1 cellular context compared by ENCODE assay signal in genomic region chr20:23048283-23049200, GRCh38.
TF ChIP-seq lines count a peak whose summit lies in the region.

No MANE protein-coding gene starts in this region.

TF ChIP-seq in HEK293, 187 proteins besides CTCF, POLR2A, EP300 and RAD21 (continued from another document):
- no peak for TF ChIP-seq ELK4 (IDR thresholded peaks at IDR 0.05; ENCODE audit: borderline replicate concordance, low read depth, low read length)
- no peak for TF ChIP-seq ZNF530 (tag by site-specific recombination; IDR thresholded peaks at IDR 0.05; ENCODE audit: low read depth)
- no peak for TF ChIP-seq SP7 (tag by site-specific recombination; IDR thresholded peaks at IDR 0.05)
- no peak for TF ChIP-seq KLF9 (tag by site-specific recombination; IDR thresholded peaks at IDR 0.05; ENCODE audit: low read depth)
- TF ChIP-seq ZNF202 (tag by site-specific recombination; IDR thresholded peaks at IDR 0.05; ENCODE audit: borderline replicate concordance) = no peak
- TF ChIP-seq HOXC10 (CRISPR knock-in tag; IDR thresholded peaks at IDR 0.05) = no peak
- TF ChIP-seq HOXA7 (CRISPR knock-in tag; IDR thresholded peaks at IDR 0.05; ENCODE audit: borderline replicate concordance) = no peak
- no peak for TF ChIP-seq MEIS1 (CRISPR knock-in tag; IDR thresholded peaks at IDR 0.05; ENCODE audit: borderline replicate concordance)
- peak; percentile 35; the same call in 1 of the 2 replicates for TF ChIP-seq ZNF76 (tag by site-specific recombination; IDR thresholded peaks at IDR 0.05; ENCODE audit: borderline replicate concordance, low read depth)
- TF ChIP-seq YY1 (tag by site-specific recombination; IDR thresholded peaks at IDR 0.05) = no peak
- no peak for TF ChIP-seq ZNF248 (tag by site-specific recombination; IDR thresholded peaks at IDR 0.05)
- TF ChIP-seq, protein P1, sequence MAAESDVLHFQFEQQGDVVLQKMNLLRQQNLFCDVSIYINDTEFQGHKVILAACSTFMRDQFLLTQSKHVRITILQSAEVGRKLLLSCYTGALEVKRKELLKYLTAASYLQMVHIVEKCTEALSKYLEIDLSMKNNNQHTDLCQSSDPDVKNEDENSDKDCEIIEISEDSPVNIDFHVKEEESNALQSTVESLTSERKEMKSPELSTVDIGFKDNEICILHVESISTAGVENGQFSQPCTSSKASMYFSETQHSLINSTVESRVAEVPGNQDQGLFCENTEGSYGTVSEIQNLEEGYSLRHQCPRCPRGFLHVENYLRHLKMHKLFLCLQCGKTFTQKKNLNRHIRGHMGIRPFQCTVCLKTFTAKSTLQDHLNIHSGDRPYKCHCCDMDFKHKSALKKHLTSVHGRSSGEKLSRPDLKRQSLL (tag by site-specific recombination; IDR thresholded peaks at IDR 0.05) = no peak
- no peak for TF ChIP-seq MYNN (tag by site-specific recombination; IDR thresholded peaks at IDR 0.05; ENCODE audit: borderline replicate concordance)
- TF ChIP-seq ZNF514 (tag by site-specific recombination; IDR thresholded peaks at IDR 0.05) = no peak
- TF ChIP-seq KLF1 (tag by site-specific recombination; IDR thresholded peaks at IDR 0.05) = no peak
- TF ChIP-seq GLI2 (tag by site-specific recombination; IDR thresholded peaks at IDR 0.05; ENCODE audit: borderline replicate concordance, low read depth) = no peak
- TF ChIP-seq ZIC2 (tag by site-specific recombination; IDR thresholded peaks at IDR 0.05) = peak; percentile 42; the same call in 1 of the 2 replicates
- TF ChIP-seq ZNF433 (tag by site-specific recombination; IDR thresholded peaks at IDR 0.05; ENCODE audit: low read depth) = no peak
- TF ChIP-seq ZNF146 (tag by site-specific recombination; IDR thresholded peaks at IDR 0.05) = no peak
- TF ChIP-seq ZNF548 (tag by site-specific recombination; IDR thresholded peaks at IDR 0.05) = no peak
- TF ChIP-seq ZNF624 (tag by site-specific recombination; IDR thresholded peaks at IDR 0.05) = no peak
- TF ChIP-seq, protein P2, sequence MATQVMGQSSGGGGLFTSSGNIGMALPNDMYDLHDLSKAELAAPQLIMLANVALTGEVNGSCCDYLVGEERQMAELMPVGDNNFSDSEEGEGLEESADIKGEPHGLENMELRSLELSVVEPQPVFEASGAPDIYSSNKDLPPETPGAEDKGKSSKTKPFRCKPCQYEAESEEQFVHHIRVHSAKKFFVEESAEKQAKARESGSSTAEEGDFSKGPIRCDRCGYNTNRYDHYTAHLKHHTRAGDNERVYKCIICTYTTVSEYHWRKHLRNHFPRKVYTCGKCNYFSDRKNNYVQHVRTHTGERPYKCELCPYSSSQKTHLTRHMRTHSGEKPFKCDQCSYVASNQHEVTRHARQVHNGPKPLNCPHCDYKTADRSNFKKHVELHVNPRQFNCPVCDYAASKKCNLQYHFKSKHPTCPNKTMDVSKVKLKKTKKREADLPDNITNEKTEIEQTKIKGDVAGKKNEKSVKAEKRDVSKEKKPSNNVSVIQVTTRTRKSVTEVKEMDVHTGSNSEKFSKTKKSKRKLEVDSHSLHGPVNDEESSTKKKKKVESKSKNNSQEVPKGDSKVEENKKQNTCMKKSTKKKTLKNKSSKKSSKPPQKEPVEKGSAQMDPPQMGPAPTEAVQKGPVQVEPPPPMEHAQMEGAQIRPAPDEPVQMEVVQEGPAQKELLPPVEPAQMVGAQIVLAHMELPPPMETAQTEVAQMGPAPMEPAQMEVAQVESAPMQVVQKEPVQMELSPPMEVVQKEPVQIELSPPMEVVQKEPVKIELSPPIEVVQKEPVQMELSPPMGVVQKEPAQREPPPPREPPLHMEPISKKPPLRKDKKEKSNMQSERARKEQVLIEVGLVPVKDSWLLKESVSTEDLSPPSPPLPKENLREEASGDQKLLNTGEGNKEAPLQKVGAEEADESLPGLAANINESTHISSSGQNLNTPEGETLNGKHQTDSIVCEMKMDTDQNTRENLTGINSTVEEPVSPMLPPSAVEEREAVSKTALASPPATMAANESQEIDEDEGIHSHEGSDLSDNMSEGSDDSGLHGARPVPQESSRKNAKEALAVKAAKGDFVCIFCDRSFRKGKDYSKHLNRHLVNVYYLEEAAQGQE (tag by site-specific recombination; IDR thresholded peaks at IDR 0.05) = no peak
- no peak for TF ChIP-seq ZNF645 (tag by site-specific recombination; IDR thresholded peaks at IDR 0.05)
- TF ChIP-seq, protein P3, sequence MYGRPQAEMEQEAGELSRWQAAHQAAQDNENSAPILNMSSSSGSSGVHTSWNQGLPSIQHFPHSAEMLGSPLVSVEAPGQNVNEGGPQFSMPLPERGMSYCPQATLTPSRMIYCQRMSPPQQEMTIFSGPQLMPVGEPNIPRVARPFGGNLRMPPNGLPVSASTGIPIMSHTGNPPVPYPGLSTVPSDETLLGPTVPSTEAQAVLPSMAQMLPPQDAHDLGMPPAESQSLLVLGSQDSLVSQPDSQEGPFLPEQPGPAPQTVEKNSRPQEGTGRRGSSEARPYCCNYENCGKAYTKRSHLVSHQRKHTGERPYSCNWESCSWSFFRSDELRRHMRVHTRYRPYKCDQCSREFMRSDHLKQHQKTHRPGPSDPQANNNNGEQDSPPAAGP (tag by site-specific recombination; IDR thresholded peaks at IDR 0.05) = no peak
- TF ChIP-seq, protein P4, sequence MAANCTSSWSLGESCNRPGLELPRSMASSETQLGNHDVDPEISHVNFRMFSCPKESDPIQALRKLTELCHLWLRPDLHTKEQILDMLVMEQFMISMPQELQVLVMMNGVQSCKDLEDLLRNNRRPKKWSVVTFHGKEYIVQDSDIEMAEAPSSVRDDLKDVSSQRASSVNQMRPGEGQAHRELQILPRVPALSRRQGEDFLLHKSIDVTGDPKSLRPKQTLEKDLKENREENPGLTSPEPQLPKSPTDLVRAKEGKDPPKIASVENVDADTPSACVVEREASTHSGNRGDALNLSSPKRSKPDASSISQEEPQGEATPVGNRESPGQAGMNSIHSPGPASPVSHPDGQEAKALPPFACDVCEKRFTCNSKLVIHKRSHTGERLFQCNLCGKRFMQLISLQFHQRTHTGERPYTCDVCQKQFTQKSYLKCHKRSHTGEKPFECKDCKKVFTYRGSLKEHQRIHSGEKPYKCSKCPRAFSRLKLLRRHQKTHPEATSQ (tag by site-specific recombination; IDR thresholded peaks at IDR 0.05) = no peak
- peak; percentile 20; the same call in 1 of the 2 replicates for TF ChIP-seq ZNF777 (tag by site-specific recombination; IDR thresholded peaks at IDR 0.05; ENCODE audit: borderline replicate concordance)
- no peak for TF ChIP-seq MZF1 (tag by site-specific recombination; IDR thresholded peaks at IDR 0.05; ENCODE audit: borderline replicate concordance)
- no peak for TF ChIP-seq ZNF302 (tag by site-specific recombination; IDR thresholded peaks at IDR 0.05; ENCODE audit: low read depth)
- no peak for TF ChIP-seq ZNF585B (tag by site-specific recombination; IDR thresholded peaks at IDR 0.05)
